Comparison of ENCODE assay signal across 1 cellular context in the genomic region with DNA sequence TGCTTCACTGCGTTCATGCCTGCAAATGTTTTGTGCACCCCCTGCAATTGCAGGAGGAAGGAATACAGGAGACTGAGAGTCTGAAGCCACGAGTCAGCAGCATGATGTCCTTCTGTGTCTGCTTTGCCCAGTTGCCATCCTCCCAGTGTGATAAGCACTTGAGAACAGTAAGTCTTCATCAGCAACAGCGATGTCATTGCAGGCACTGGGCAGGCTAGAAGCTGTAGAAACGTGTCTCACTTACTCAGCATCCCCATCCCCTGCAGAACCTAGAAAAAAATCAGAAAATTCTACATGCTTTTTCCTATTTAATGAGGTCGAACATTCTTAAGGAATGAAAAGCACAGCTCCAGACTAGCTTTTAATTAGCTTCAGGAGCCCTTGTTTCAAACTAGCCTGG.
TF ChIP-seq lines count a peak whose summit lies in the region.

No MANE protein-coding gene starts in this region.

TF ChIP-seq in liver, 16 proteins besides CTCF, POLR2A, EP300 and RAD21 (continued from another document):
- TF ChIP-seq, protein P1, sequence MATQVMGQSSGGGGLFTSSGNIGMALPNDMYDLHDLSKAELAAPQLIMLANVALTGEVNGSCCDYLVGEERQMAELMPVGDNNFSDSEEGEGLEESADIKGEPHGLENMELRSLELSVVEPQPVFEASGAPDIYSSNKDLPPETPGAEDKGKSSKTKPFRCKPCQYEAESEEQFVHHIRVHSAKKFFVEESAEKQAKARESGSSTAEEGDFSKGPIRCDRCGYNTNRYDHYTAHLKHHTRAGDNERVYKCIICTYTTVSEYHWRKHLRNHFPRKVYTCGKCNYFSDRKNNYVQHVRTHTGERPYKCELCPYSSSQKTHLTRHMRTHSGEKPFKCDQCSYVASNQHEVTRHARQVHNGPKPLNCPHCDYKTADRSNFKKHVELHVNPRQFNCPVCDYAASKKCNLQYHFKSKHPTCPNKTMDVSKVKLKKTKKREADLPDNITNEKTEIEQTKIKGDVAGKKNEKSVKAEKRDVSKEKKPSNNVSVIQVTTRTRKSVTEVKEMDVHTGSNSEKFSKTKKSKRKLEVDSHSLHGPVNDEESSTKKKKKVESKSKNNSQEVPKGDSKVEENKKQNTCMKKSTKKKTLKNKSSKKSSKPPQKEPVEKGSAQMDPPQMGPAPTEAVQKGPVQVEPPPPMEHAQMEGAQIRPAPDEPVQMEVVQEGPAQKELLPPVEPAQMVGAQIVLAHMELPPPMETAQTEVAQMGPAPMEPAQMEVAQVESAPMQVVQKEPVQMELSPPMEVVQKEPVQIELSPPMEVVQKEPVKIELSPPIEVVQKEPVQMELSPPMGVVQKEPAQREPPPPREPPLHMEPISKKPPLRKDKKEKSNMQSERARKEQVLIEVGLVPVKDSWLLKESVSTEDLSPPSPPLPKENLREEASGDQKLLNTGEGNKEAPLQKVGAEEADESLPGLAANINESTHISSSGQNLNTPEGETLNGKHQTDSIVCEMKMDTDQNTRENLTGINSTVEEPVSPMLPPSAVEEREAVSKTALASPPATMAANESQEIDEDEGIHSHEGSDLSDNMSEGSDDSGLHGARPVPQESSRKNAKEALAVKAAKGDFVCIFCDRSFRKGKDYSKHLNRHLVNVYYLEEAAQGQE (IDR thresholded peaks at IDR 0.05), result no peak
- TF ChIP-seq NR2F2 (IDR thresholded peaks at IDR 0.05) (no peak), JUND (IDR thresholded peaks at IDR 0.05) (no peak)
